9 cellular contexts compared by ENCODE assay signal in the genomic region with DNA sequence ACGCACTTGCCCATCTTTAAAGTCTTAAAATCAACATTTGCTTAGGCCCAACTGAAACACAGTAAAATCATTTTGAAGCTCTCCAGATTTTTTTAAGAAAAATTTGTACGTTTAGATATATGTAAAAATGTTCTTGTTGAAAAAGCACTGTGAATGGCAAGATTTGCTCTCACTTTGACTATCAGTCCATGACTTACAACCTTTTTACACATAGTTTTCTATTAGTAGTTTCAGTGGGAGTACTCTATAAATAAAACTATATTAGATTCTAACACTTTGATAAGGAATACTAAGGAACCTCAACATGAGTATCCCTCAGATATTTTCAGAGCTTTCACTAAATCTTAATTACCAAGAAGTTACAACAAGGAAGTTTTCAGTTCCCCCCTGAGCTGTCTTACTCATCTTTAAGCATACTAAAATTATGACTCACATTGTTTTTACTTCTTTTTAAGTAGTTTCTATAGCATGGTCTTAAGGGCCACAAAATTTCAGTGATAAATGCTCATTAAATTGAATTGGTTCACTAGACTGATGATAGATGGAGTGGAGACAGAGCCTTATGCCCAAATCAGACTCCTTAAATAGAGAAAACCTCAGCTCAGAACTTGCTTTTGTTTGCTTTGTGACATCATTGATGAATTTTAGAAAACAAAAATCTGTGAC. TPM values are rescaled to one million over a fixed set of nuclear protein-coding genes. Genes with fewer than 3 reads are reported as not detected.
A peak's percentile ranks its signal among the peaks of the same experiment; 100 is the strongest.
DNase-seq lines count a peak whose midpoint lies in the region; ATAC-seq and TF ChIP-seq lines count a peak whose summit lies in the region.
"Had no signal": no experiment of that assay in that cellular context is flagged by ENCODE, and none has a peak within 500 bp of the region (broad histone marks: within the 10 kb centered on the region; RNA-seq: fewer than 3 reads in every experiment).

No MANE protein-coding gene starts in this region.

- H3K9me3 Mint-ChIP-seq in activated CD4-positive, alpha-beta T cell treated with anti-CD3 and anti-CD28 coated beads for 36 hours (ENCODE audit: low read depth), result no peaks in the 10 kb centered on the region
- H3K9me3 Mint-ChIP-seq in activated B cell treated with CpG ODN at 0.5 μM for 24 hours, result no peaks in the 10 kb centered on the region
- H3K9me3 Mint-ChIP-seq in stimulated activated naive CD8-positive, alpha-beta T cell treated with anti-CD3 and anti-CD28 coated beads, Interleukin-15, amount 100 ng/mL, for 72 hours, result no peaks in the 10 kb centered on the region
- H3K9me3 Mint-ChIP-seq in activated T-cell treated with anti-CD3 and anti-CD28 coated beads, Interleukin-2, amount 50 U/mL, for 24 hours, result peaks cover 2% of the 10 kb centered on the region

- H3K4me1 Mint-ChIP-seq in activated CD4-positive, alpha-beta T cell treated with anti-CD3 and anti-CD28 coated beads for 36 hours, result peaks cover 7% of the 10 kb centered on the region
- no peaks in the 10 kb centered on the region for H3K4me1 Mint-ChIP-seq in activated B cell treated with CpG ODN at 0.5 μM for 24 hours
- no peaks in the 10 kb centered on the region for H3K4me1 Mint-ChIP-seq in stimulated activated naive CD8-positive, alpha-beta T cell treated with anti-CD3 and anti-CD28 coated beads, Interleukin-15, amount 100 ng/mL, for 72 hours
- peaks cover 8% of the 10 kb centered on the region for H3K4me1 Mint-ChIP-seq in activated T-cell treated with anti-CD3 and anti-CD28 coated beads, Interleukin-2, amount 50 U/mL, for 24 hours (ENCODE audit: low read depth)
- H3K4me1 Mint-ChIP-seq: nephron had no signal

- peaks cover 12% of the 10 kb centered on the region for H3K27me3 Mint-ChIP-seq in activated CD4-positive, alpha-beta T cell treated with anti-CD3 and anti-CD28 coated beads for 36 hours
- no peaks in the 10 kb centered on the region for H3K27me3 Mint-ChIP-seq in activated B cell treated with CpG ODN at 0.5 μM for 24 hours
- no peaks in the 10 kb centered on the region for H3K27me3 Mint-ChIP-seq in stimulated activated naive CD8-positive, alpha-beta T cell treated with anti-CD3 and anti-CD28 coated beads, Interleukin-15, amount 100 ng/mL, for 72 hours
- no peaks in the 10 kb centered on the region for H3K27me3 Mint-ChIP-seq in activated T-cell treated with anti-CD3 and anti-CD28 coated beads, Interleukin-2, amount 50 U/mL, for 24 hours

- no peak overlapping the region for H3K27ac ChIP-seq in substantia nigra (ENCODE audit: low read depth, low read length, poor library complexity, severe bottlenecking)

- no peak for TF ChIP-seq CTCF in activated B cell treated with CpG ODN at 0.5 μM for 24 hours (IDR thresholded peaks at IDR 0.05)

- in situ Hi-C loops in KBM-7 (cut with MboI; ENCODE audit: low pct_unique_long_range_greater_than_20kb, low sequenced_read_pairs), result no loop called here

- no peak for DNase-seq in activated CD4-positive, alpha-beta T cell treated with anti-CD3 and anti-CD28 coated beads for 36 hours
- no peak for DNase-seq in activated CD4-positive, alpha-beta T cell treated with anti-CD3 and anti-CD28 coated beads, Interleukin-2, amount 50 U/mL, for 48 hours
- DNase-seq in activated B cell treated with CpG ODN at 0.5 μM for 24 hours (no peak), KBM-7 (no peak), substantia nigra (lab: John Stamatoyannopoulos, UW) (no peak)
- DNase-seq in stimulated activated naive CD8-positive, alpha-beta T cell treated with anti-CD3 and anti-CD28 coated beads, Interleukin-15, amount 100 ng/mL, for 72 hours, result no peak
- DNase-seq in activated T-cell treated with anti-CD3 and anti-CD28 coated beads, Interleukin-2, amount 50 U/mL, for 24 hours, result no peak

- POLR2A ChIA-PET in activated CD4-positive, alpha-beta T cell treated with anti-CD3 and anti-CD28 coated beads for 36 hours (lab: Charles Lee), result interaction anchor here (0.7 kb wide), 1 partner anchor 30 kb away, joined by 3 read pairs; no protein-coding TSS in a partner anchor
- POLR2A ChIA-PET in activated B cell treated with CpG ODN at 0.5 μM for 24 hours (lab: Charles Lee), result interaction anchor here (0.5 to 1.5 kb wide), 2 partner anchors 20 to 30 kb away, joined by 4 to 9 read pairs; no protein-coding TSS in a partner anchor

- H3K36me3 Mint-ChIP-seq in activated CD4-positive, alpha-beta T cell treated with anti-CD3 and anti-CD28 coated beads for 36 hours (ENCODE audit: low read depth), result no peaks in the 10 kb centered on the region
- no peaks in the 10 kb centered on the region for H3K36me3 Mint-ChIP-seq in activated B cell treated with CpG ODN at 0.5 μM for 24 hours (ENCODE audit: low read depth)
- no peaks in the 10 kb centered on the region for H3K36me3 Mint-ChIP-seq in activated T-cell treated with anti-CD3 and anti-CD28 coated beads, Interleukin-2, amount 50 U/mL, for 24 hours (ENCODE audit: low read depth)

- intact Hi-C loops in activated CD4-positive, alpha-beta T cell treated with anti-CD3 and anti-CD28 coated beads for 36 hours (cut with DNase I, micrococcal nuclease), result loop anchor here in 1 of 2 experiments (10.0 kb wide), 1 partner anchor 1826 kb away; no protein-coding TSS in a partner anchor
- intact Hi-C loops in activated B cell treated with CpG ODN at 0.5 μM for 24 hours (cut with micrococcal nuclease), result no loop called here

- ATAC-seq in activated CD4-positive, alpha-beta T cell treated with anti-CD3 and anti-CD28 coated beads for 36 hours, result peak; percentile 88
- ATAC-seq in HG03103 (IDR thresholded peaks at IDR 0.05; ENCODE audit: low read depth, unreplicated experiment) (peak; percentile 96), activated B cell treated with CpG ODN at 0.5 μM for 24 hours (ENCODE audit: low read depth) (peak; percentile 60)
- ATAC-seq in stimulated activated naive CD8-positive, alpha-beta T cell treated with anti-CD3 and anti-CD28 coated beads, Interleukin-15, amount 100 ng/mL, for 72 hours, result peak; percentile 76

- H3K4me3 Mint-ChIP-seq in activated CD4-positive, alpha-beta T cell treated with anti-CD3 and anti-CD28 coated beads for 36 hours, result no peak overlapping the region
- no peak overlapping the region for H3K4me3 Mint-ChIP-seq in activated B cell treated with CpG ODN at 0.5 μM for 24 hours
- no peak overlapping the region for H3K4me3 Mint-ChIP-seq in stimulated activated naive CD8-positive, alpha-beta T cell treated with anti-CD3 and anti-CD28 coated beads, Interleukin-15, amount 100 ng/mL, for 72 hours
- no peak overlapping the region for H3K4me3 Mint-ChIP-seq in activated T-cell treated with anti-CD3 and anti-CD28 coated beads, Interleukin-2, amount 50 U/mL, for 24 hours
- H3K4me3 Mint-ChIP-seq: nephron had no signal

- H3K27ac Mint-ChIP-seq in activated CD4-positive, alpha-beta T cell treated with anti-CD3 and anti-CD28 coated beads for 36 hours, result no peak overlapping the region
- no peak overlapping the region for H3K27ac Mint-ChIP-seq in activated B cell treated with CpG ODN at 0.5 μM for 24 hours
- H3K27ac Mint-ChIP-seq in stimulated activated naive CD8-positive, alpha-beta T cell treated with anti-CD3 and anti-CD28 coated beads, Interleukin-15, amount 100 ng/mL, for 72 hours, result peak overlapping the region in 1 of 2 donors; percentile 36
- no peak overlapping the region for H3K27ac Mint-ChIP-seq in activated T-cell treated with anti-CD3 and anti-CD28 coated beads, Interleukin-2, amount 50 U/mL, for 24 hours
- H3K27ac Mint-ChIP-seq: nephron had no signal

- CTCF ChIA-PET in activated CD4-positive, alpha-beta T cell treated with anti-CD3 and anti-CD28 coated beads for 36 hours (lab: Charles Lee), result interaction anchor here (0.6 to 1.1 kb wide), 3 partner anchors 12 to 1106 kb away, joined by 3 to 6 read pairs (median 3); no protein-coding TSS in a partner anchor
- CTCF ChIA-PET in activated B cell treated with CpG ODN at 0.5 μM for 24 hours (lab: Charles Lee), result no interaction called here

RNA-seq across cellular contexts. Expression of gene RAP2B, which starts 31.6 kb away (rescaled TPM):
- total RNA-seq in activated CD4-positive, alpha-beta T cell treated with anti-CD3 and anti-CD28 coated beads for 36 hours, result 10 to 100 TPM; 10.4 TPM
- 10.7 and 12.2 TPM in 2 replicates for total RNA-seq in activated B cell treated with CpG ODN at 0.5 μM for 24 hours
